8 cellular contexts compared by ENCODE assay signal in genomic region chr1:21324368-21325137, GRCh38. TPM values are rescaled to one million over a fixed set of nuclear protein-coding genes. Genes with fewer than 3 reads are reported as not detected.
A peak's percentile ranks its signal among the peaks of the same experiment; 100 is the strongest.
DNase-seq lines count a peak whose midpoint lies in the region; ATAC-seq and TF ChIP-seq lines count a peak whose summit lies in the region.

No MANE protein-coding gene starts in this region.

- DNase-seq in AG10803 (ENCODE audit: low read depth) (peak; percentile 93), astrocyte of the cerebellum (ENCODE audit: low read depth) (peak; percentile 61), kidney epithelial cell (ENCODE audit: low read depth) (peak; percentile 97), WERI-Rb-1 (no peak)
- peak; percentile 86 for DNase-seq in T-helper 2 cell treated with Interferon-gamma antibody and Interleukin-4, amounts not matched to agents 5 μg/mL and 100 μg/mL, for 36 hours (ENCODE audit: low spot score)
- DNase-seq in stimulated activated CD4-positive, alpha-beta T cell treated with anti-CD3 and anti-CD28 coated beads, Interleukin-1b, Interleukin-23, amount 100 ng/mL, for 48 hours: peak; percentile 86

- peaks cover 5% of the 10 kb centered on the region for H3K36me3 Mint-ChIP-seq in T-helper 2 cell treated with Interferon-gamma antibody and Interleukin-4, amounts not matched to agents 5 μg/mL and 100 μg/mL, for 36 hours (ENCODE audit: low read depth)

- H3K27ac Mint-ChIP-seq in T-helper 2 cell treated with Interferon-gamma antibody and Interleukin-4, amounts not matched to agents 5 μg/mL and 100 μg/mL, for 36 hours: peak overlapping the region; percentile 80

- no peaks in the 10 kb centered on the region for H3K27me3 ChIP-seq in kidney epithelial cell (ENCODE audit: control insufficient read depth, insufficient read depth, low read length)
- no peaks in the 10 kb centered on the region for H3K27me3 ChIP-seq in WERI-Rb-1 (ENCODE audit: insufficient read depth, low read depth, severe bottlenecking)

- no peaks in the 10 kb centered on the region for H3K9me3 ChIP-seq in WERI-Rb-1 (ENCODE audit: severe bottlenecking)

- TF ChIP-seq CTCF in AG10803 (conservative IDR thresholded peaks at IDR 0.05; ENCODE audit: low read length) (no peak), astrocyte of the cerebellum (IDR thresholded peaks at IDR 0.05; ENCODE audit: low read depth, low read length, missing control alignments) (no peak), kidney epithelial cell (IDR thresholded peaks at IDR 0.05; ENCODE audit: insufficient read depth, low read length, poor library complexity, severe bottlenecking) (no peak), WERI-Rb-1 (IDR thresholded peaks at IDR 0.05; ENCODE audit: low read depth, low read length) (no peak)

- H3K9me3 Mint-ChIP-seq in T-helper 2 cell treated with Interferon-gamma antibody and Interleukin-4, amounts not matched to agents 5 μg/mL and 100 μg/mL, for 36 hours: no peaks in the 10 kb centered on the region

- in situ Hi-C loops in astrocyte of the cerebellum (cut with HindIII; ENCODE audit: low sequenced_read_pairs): loop anchor here (5.0 kb wide), 1 partner anchor 52 kb away; no protein-coding TSS in a partner anchor

- peak overlapping the region; percentile 58 for H3K4me3 Mint-ChIP-seq in T-helper 2 cell treated with Interferon-gamma antibody and Interleukin-4, amounts not matched to agents 5 μg/mL and 100 μg/mL, for 36 hours

- ATAC-seq in HG03432 (IDR thresholded peaks at IDR 0.05; ENCODE audit: unreplicated experiment) (peak; percentile 50), HG03378 (IDR thresholded peaks at IDR 0.05; ENCODE audit: unreplicated experiment) (no peak)

- no peak overlapping the region for H3K27ac ChIP-seq in WERI-Rb-1

- H3K4me1 Mint-ChIP-seq in T-helper 2 cell treated with Interferon-gamma antibody and Interleukin-4, amounts not matched to agents 5 μg/mL and 100 μg/mL, for 36 hours (ENCODE audit: low read depth): peaks cover 37% of the 10 kb centered on the region

- H3K4me3 ChIP-seq in AG10803 (ENCODE audit: low read length): peak overlapping the region; percentile 46
- H3K4me3 ChIP-seq in astrocyte of the cerebellum (ENCODE audit: low read depth, low read length): no peak overlapping the region
- no peak overlapping the region for H3K4me3 ChIP-seq in kidney epithelial cell (ENCODE audit: low read depth, low read length)
- H3K4me3 ChIP-seq in WERI-Rb-1 (ENCODE audit: low read depth, low read length): no peak overlapping the region

- H3K27me3 Mint-ChIP-seq in T-helper 2 cell treated with Interferon-gamma antibody and Interleukin-4, amounts not matched to agents 5 μg/mL and 100 μg/mL, for 36 hours (ENCODE audit: low read depth): no peaks in the 10 kb centered on the region

- no peaks in the 10 kb centered on the region for H3K36me3 ChIP-seq in kidney epithelial cell (ENCODE audit: control insufficient read depth, insufficient read depth, low read length)
- no peaks in the 10 kb centered on the region; the same call in 1 of the 2 replicates for H3K36me3 ChIP-seq in WERI-Rb-1

RNA-seq across cellular contexts. Expression of gene ECE1, which starts 34.3 kb away (rescaled TPM):
- total RNA-seq in kidney epithelial cell: 181 and 185 TPM in 2 replicates
